ENCODE assay signal across 25 cellular contexts in the genomic region with DNA sequence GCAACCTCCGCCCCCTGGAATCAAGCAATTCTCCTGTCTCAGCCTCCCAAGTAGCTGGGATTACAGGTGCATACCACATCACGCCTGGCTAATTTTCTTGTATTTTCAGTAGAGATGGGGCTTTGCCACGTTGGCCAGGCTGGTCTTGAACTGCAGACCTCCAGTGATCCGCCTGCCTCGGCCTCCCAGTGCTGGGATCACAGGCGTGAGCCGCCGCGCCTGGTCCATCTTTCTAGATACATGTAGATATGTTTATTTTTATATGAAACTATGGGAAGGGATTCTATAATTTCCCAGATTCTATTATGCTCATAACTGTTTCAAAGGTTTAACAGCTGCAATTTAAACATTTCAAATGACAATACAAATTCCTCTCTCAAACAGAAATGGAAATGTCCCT.
"Had no signal": no experiment of that assay in that cellular context is flagged by ENCODE, and none has a peak within 500 bp of the region (broad histone marks: within the 10 kb centered on the region; RNA-seq: fewer than 3 reads in every experiment).

No MANE protein-coding gene starts in this region.

- H3K27me3 Mint-ChIP-seq: dendritic cell treated with granulocyte-macrophage colony-stimulating factor and Interleukin-4, amounts not matched to agents 40 ng/mL and 50 ng/mL, for 4 days; effector memory CD8-positive, alpha-beta T cell had no signal

- H3K4me1 ChIP-seq: colonic mucosa, esophagus muscularis mucosa, esophagus squamous epithelium, foreskin keratinocyte, gastrocnemius medialis, gastroesophageal sphincter, heart left ventricle, heart right ventricle had no signal

- H3K9me3 Mint-ChIP-seq: dendritic cell treated with granulocyte-macrophage colony-stimulating factor and Interleukin-4, amounts not matched to agents 40 ng/mL and 50 ng/mL, for 4 days; effector memory CD8-positive, alpha-beta T cell; endodermal cell had no signal

- H3K4me3 Mint-ChIP-seq: dendritic cell treated with granulocyte-macrophage colony-stimulating factor and Interleukin-4, amounts not matched to agents 40 ng/mL and 50 ng/mL, for 4 days; effector memory CD8-positive, alpha-beta T cell; endodermal cell had no signal

- H3K4me3 ChIP-seq: colonic mucosa, coronary artery, esophagus muscularis mucosa, esophagus squamous epithelium, gastrocnemius medialis, gastroesophageal sphincter, heart left ventricle, heart right ventricle, hepatocyte had no signal

- H3K27me3 ChIP-seq: colonic mucosa, esophagus muscularis mucosa, esophagus squamous epithelium, foreskin keratinocyte, gastrocnemius medialis, gastroesophageal sphincter, heart left ventricle, heart right ventricle, hepatocyte had no signal

- H3K4me1 Mint-ChIP-seq: endodermal cell had no signal

- DNase-seq: colonic mucosa; cortex of kidney; dermis blood vessel endothelial cell; effector CD4-positive, alpha-beta T cell; effector CD8-positive, alpha-beta T cell; effector memory CD4-positive, alpha-beta T cell; effector memory CD8-positive, alpha-beta T cell; endodermal cell; erythroblast; esophagus squamous epithelium; foreskin fibroblast; foreskin keratinocyte; foreskin melanocyte; gastrocnemius medialis; glutamatergic neuron; head of caudate nucleus; heart left ventricle; heart right ventricle had no signal

- H3K27ac Mint-ChIP-seq: dendritic cell treated with granulocyte-macrophage colony-stimulating factor and Interleukin-4, amounts not matched to agents 40 ng/mL and 50 ng/mL, for 4 days had no signal

- ATAC-seq: effector memory CD8-positive, alpha-beta T cell; esophagus mucosa; foreskin keratinocyte; gastrocnemius medialis; gastroesophageal sphincter; heart left ventricle; heart right ventricle had no signal

- H3K9me3 ChIP-seq: colonic mucosa, esophagus muscularis mucosa, esophagus squamous epithelium, gastrocnemius medialis, gastroesophageal sphincter, heart left ventricle, heart right ventricle had no signal

- H3K27ac ChIP-seq: colonic mucosa, coronary artery, epithelial cell of prostate, esophagus muscularis mucosa, esophagus squamous epithelium, foreskin keratinocyte, gastrocnemius medialis, gastroesophageal sphincter, heart left ventricle, heart right ventricle, hepatocyte had no signal
